ENCODE assay signal across 17 cellular contexts in the genomic region with DNA sequence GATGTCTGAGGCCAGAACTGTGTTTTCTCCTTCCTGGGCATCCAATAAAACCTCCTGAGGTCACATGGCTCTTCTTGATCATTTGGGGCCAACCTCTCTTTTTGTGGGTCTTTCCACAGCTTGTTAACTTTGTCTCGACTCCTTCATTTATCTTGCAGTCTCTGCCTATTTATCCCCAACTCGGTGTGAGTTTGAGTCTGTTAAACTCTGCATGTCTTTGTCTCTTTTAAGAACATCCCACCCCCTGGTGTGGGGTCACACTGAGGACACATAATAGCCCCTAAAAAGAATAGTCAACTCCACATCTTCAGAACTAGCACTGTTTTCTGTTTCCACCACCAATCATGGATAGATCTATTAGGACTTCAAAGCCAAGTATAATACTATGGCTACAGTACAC.
"Had no signal": no experiment of that assay in that cellular context is flagged by ENCODE, and none has a peak within 500 bp of the region (broad histone marks: within the 10 kb centered on the region; RNA-seq: fewer than 3 reads in every experiment).

No MANE protein-coding gene starts in this region.

- H3K4me3 ChIP-seq: ascending aorta, cardiac muscle cell, MG63, SJSA1 had no signal

- H3K9me3 ChIP-seq: ascending aorta, MG63, SJSA1 had no signal

- DNase-seq: activated CD4-positive, alpha-beta T cell treated with anti-CD3 and anti-CD28 coated beads for 4 hours; activated CD8-positive, alpha-beta memory T cell treated with anti-CD3 and anti-CD28 coated beads, Interleukin-2, amount 50 U/mL, for 4 hours; activated CD8-positive, alpha-beta T cell treated with anti-CD3 and anti-CD28 coated beads for 36 hours; activated naive CD8-positive, alpha-beta T cell treated with anti-CD3 and anti-CD28 coated beads, Interleukin-2, amount 50 U/mL, for 24 hours; activated T-cell treated with anti-CD3 and anti-CD28 coated beads, Interleukin-2, amount 50 U/mL, for 72 hours; amniotic stem cell; MG63; MV-4-11; NCI-H1092 treated with DMSO at 0.1 percent for 48 hours; NCI-H1436; NCI-H1694 treated with DMSO at 0.1 percent for 48 hours; PC-3; SHP77; SW 1271 had no signal

- H3K36me3 ChIP-seq: ascending aorta, cardiac muscle cell, MG63, SJSA1 had no signal

- H3K27me3 ChIP-seq: ascending aorta, cardiac muscle cell, MG63, SJSA1 had no signal

- H3K27ac ChIP-seq: ascending aorta, cardiac muscle cell, SJSA1 had no signal

- H3K4me1 ChIP-seq: ascending aorta had no signal
